ENCODE assay signal across 8 cellular contexts in genomic region chr16:63331111-63331510, GRCh38.
"Had no signal": no experiment of that assay in that cellular context is flagged by ENCODE, and none has a peak within 500 bp of the region (broad histone marks: within the 10 kb centered on the region; RNA-seq: fewer than 3 reads in every experiment).

No MANE protein-coding gene starts in this region.

- ATAC-seq: GM23338, HCT116 had no signal

- DNase-seq: GM23248, GOT3, H7, H9, HCEC 1CT, HFFc6 had no signal
